ENCODE assay signal across 8 cellular contexts in the genomic region with DNA sequence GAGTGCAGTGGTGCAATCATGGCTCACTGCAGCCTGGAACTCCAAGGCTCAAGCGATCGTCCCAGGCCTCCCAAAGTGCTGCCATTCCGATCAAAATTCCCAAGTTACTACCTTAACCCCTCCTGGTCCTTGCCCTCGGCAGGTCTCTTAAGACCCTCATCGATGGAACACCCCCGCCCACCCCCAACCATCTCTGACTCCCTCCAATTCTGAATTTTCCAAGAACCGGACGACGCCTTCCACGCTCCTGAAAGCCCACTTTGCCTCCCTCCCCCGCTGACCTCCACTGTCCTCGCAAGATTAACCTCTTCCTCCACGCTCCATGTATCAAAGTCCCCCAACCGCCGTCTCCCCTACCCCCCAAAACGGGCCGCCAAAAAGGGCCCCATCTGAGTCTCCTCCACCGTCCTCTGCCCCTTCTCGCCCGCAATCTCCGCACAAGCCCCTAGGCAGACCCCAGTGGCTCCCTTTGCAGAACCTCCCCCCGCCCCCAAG. TPM values are rescaled to one million over a fixed set of nuclear protein-coding genes. Genes with fewer than 3 reads are reported as not detected.
A peak's percentile ranks its signal among the peaks of the same experiment; 100 is the strongest.
DNase-seq lines count a peak whose midpoint lies in the region; ATAC-seq and TF ChIP-seq lines count a peak whose summit lies in the region.

No MANE protein-coding gene starts in this region.

- peaks cover 26% of the 10 kb centered on the region for H3K4me1 ChIP-seq in DOHH2 (ENCODE audit: control insufficient read depth, low read length)
- H3K4me1 ChIP-seq in RWPE2 (ENCODE audit: insufficient read depth, poor library complexity, severe bottlenecking) = peaks cover 12% of the 10 kb centered on the region
- peaks cover 45 to 56% (median 53%) of the 10 kb centered on the region in 4 donors for H3K4me1 ChIP-seq in esophagus muscularis mucosa

- no peak for ATAC-seq in RWPE2 (ENCODE audit: low read depth)
- ATAC-seq in GM21381 (IDR thresholded peaks at IDR 0.05; ENCODE audit: unreplicated experiment) = no peak

- no peak for TF ChIP-seq EP300 in esophagus muscularis mucosa (IDR thresholded peaks at IDR 0.05)

- H3K36me3 Mint-ChIP-seq in progenitor cell of endocrine pancreas (ENCODE audit: insufficient read depth) = peaks cover 16% of the 10 kb centered on the region

- peak overlapping the region; percentile 87 for H3K4me3 ChIP-seq in DOHH2 (ENCODE audit: low read length)
- peak overlapping the region; percentile 96 for H3K4me3 ChIP-seq in RWPE2 (ENCODE audit: severe bottlenecking)
- H3K4me3 ChIP-seq in esophagus muscularis mucosa = peak overlapping the region; percentile 88 to 100 (median 98)

- TF ChIP-seq POLR2A in esophagus muscularis mucosa (IDR thresholded peaks at IDR 0.05; ENCODE audit: low read depth) = no peak

- 0% methylated on average over 22 of the region's 22 CpGs for WGBS in esophagus muscularis mucosa

- H3K27me3 ChIP-seq in DOHH2 (ENCODE audit: control insufficient read depth, low read length) = no peaks in the 10 kb centered on the region
- no peaks in the 10 kb centered on the region for H3K27me3 ChIP-seq in RWPE2 (ENCODE audit: insufficient read depth, poor library complexity, severe bottlenecking)
- H3K27me3 ChIP-seq in esophagus muscularis mucosa = no peaks in the 10 kb centered on the region

- peaks cover 25% of the 10 kb centered on the region for H3K4me1 Mint-ChIP-seq in progenitor cell of endocrine pancreas (ENCODE audit: low read depth)

- intact Hi-C loops in esophagus muscularis mucosa (cut with DNase I) = loop anchor here (10.0 kb wide), 1 partner anchor 206 kb away; a partner anchor contains a TSS

- no peaks in the 10 kb centered on the region for H3K9me2 ChIP-seq in DOHH2 (replicated peaks; ENCODE audit: control insufficient read depth, low read length)

- no peaks in the 10 kb centered on the region for H3K9me3 Mint-ChIP-seq in progenitor cell of endocrine pancreas (ENCODE audit: low read depth)

- H3K36me3 ChIP-seq in DOHH2 (ENCODE audit: control insufficient read depth, low read length) (peaks cover 41% of the 10 kb centered on the region), RWPE2 (ENCODE audit: low read depth) (peaks cover 40% of the 10 kb centered on the region), esophagus muscularis mucosa (peaks cover 6 to 39% (median 33%) of the 10 kb centered on the region in 4 donors)

- DNase-seq in RWPE2 (ENCODE audit: low spot score) (no peak), esophagus muscularis mucosa (ENCODE audit: extremely low spot score) (no peak), progenitor cell of endocrine pancreas (ENCODE audit: low spot score, unreplicated experiment) (peak; percentile 8), OCI-M2 (lab: John Stamatoyannopoulos, UW; ENCODE audit: unreplicated experiment) (no peak), DMS79 treated with DMSO at 0.1 percent for 48 hours (lab: John Stamatoyannopoulos, UW) (no peak), NCI-H774 (lab: John Stamatoyannopoulos, UW) (no peak)

- H3K27ac ChIP-seq in DOHH2 (ENCODE audit: low read depth, low read length) = peak overlapping the region; percentile 29
- H3K27ac ChIP-seq in RWPE2 (ENCODE audit: poor library complexity, severe bottlenecking) = peak overlapping the region; percentile 92
- peak overlapping the region; percentile 99 to 100 (median 100) for H3K27ac ChIP-seq in esophagus muscularis mucosa (replicated peaks in 1 of 4)

- H3K4me2 ChIP-seq in DOHH2 (ENCODE audit: low read length) = peak overlapping the region; percentile 83

- H4K20me1 ChIP-seq in DOHH2 (ENCODE audit: control insufficient read depth, insufficient read depth, low read depth, low read length) = peaks cover 10% of the 10 kb centered on the region; the same call in 1 of the 2 replicates

- TF ChIP-seq CTCF in DOHH2 (IDR thresholded peaks at IDR 0.05; ENCODE audit: low read depth, low read length, poor library complexity, severe bottlenecking) (no peak), RWPE2 (IDR thresholded peaks at IDR 0.05; ENCODE audit: poor library complexity, severe bottlenecking) (no peak), esophagus muscularis mucosa (IDR thresholded peaks at IDR 0.05) (no peak), progenitor cell of endocrine pancreas (IDR thresholded peaks at IDR 0.05; ENCODE audit: unreplicated experiment) (no peak)

- H3K27me3 Mint-ChIP-seq in progenitor cell of endocrine pancreas = no peaks in the 10 kb centered on the region

- H3K4me3 Mint-ChIP-seq in progenitor cell of endocrine pancreas (ENCODE audit: low read depth) = peak overlapping the region; percentile 89

- peak overlapping the region; percentile 99 for H3K27ac Mint-ChIP-seq in progenitor cell of endocrine pancreas

- H3K79me2 ChIP-seq in DOHH2 (ENCODE audit: control insufficient read depth, low read length) = peaks cover 30% of the 10 kb centered on the region

- H3F3A ChIP-seq in DOHH2 (ENCODE audit: control insufficient read depth, insufficient read depth) = peaks cover 20% of the 10 kb centered on the region

- H3K9me3 ChIP-seq in DOHH2 (ENCODE audit: control insufficient read depth, insufficient read depth, low read length) (no peaks in the 10 kb centered on the region), RWPE2 (ENCODE audit: severe bottlenecking) (no peaks in the 10 kb centered on the region), esophagus muscularis mucosa (no peaks in the 10 kb centered on the region)

RNA-seq across cellular contexts. Expression of a gene that starts 0.5 kb away (rescaled TPM):
- total RNA-seq in esophagus muscularis mucosa = 100 to 1,000 TPM; 140 to 226 (median 212) TPM
- total RNA-seq in progenitor cell of endocrine pancreas = 105 and 106 TPM in 2 replicates

RNA-seq across cellular contexts. Expression of a gene that starts 14.9 kb away (rescaled TPM):
- total RNA-seq in esophagus muscularis mucosa (1,000 to 10,000 TPM; 2,280 to 3,286 (median 2,635) TPM), progenitor cell of endocrine pancreas (3,028 and 3,054 TPM in 2 replicates)

RNA-seq across cellular contexts. Expression of a gene that starts 37.2 kb away (rescaled TPM):
- total RNA-seq in esophagus muscularis mucosa (10 to 100 TPM; 16.6 to 34.1 (median 24.8) TPM), progenitor cell of endocrine pancreas (55.3 and 56.3 TPM in 2 replicates)

RNA-seq across cellular contexts. Expression of a gene that starts 37.5 kb away (rescaled TPM):
- 1 to 10 TPM in 1 of 4 donors, under 1 TPM in 2, not detected in 1; 0.39 to 2.1 (median 0.69) TPM for total RNA-seq in esophagus muscularis mucosa
- total RNA-seq in progenitor cell of endocrine pancreas = 1.4 and 2.3 TPM in 2 replicates

Comparison
In these comparisons a context has a peak if more than half of its experiments do, and no peak if none do; other contexts are left out.
1. H3K27ac ChIP-seq: peak in every context shown above with its lines; median percentile 100 in esophagus muscularis mucosa; 92 in RWPE2; 29 in DOHH2.